In the genomic region with DNA sequence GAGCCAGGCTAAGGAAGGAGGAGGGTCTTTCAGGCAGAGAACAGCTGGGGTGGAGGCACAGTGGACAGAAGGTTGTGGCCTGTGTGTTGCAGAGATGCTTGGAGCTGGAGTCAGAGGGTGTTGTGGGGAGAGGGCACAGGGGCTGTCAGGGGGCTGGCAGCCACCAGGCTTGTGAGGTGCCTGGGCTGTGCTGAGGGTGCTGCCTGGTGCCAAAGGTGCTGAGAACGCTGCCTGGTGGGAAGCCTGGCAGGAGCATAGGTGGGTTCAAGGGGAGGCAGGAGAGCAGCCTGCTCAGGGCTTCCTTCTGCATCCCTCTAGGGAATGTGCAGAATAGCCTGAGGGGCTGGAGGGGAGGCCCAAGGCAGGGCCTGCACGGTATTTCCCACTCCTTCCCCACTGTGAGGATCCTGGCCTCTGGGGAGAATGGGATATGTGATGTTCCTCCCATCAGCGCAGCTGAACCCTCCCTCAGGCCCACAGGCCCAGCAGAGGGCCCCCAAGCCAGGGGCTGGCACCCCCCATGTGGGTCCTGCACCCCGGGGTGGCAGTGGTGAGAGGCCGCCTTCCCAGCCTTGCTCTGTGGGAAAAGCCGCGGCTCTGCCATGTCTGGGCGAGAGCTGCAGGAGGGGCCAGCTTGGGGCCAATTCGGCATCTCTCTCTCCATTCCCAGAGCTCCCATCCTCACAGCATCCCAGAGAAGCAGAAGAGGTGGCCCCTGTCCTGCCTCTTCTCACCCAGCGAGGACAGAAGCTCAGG, we compare ENCODE assay signal across 2 cellular contexts.
TF ChIP-seq lines count a peak whose summit lies in the region.

No MANE protein-coding gene starts in this region.

TF ChIP-seq in SK-N-SH, 30 proteins besides CTCF, POLR2A, EP300 and RAD21 (continued from another document):
- TF ChIP-seq GABPA (IDR thresholded peaks at IDR 0.05; ENCODE audit: low read depth) (no peak), SIN3A (IDR thresholded peaks at IDR 0.05; ENCODE audit: borderline replicate concordance, low read depth, low read length) (no peak), YY1 (IDR thresholded peaks at IDR 0.05; ENCODE audit: low read depth) (no peak)
- TF ChIP-seq, protein P1, sequence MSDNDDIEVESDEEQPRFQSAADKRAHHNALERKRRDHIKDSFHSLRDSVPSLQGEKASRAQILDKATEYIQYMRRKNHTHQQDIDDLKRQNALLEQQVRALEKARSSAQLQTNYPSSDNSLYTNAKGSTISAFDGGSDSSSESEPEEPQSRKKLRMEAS (IDR thresholded peaks at IDR 0.05; ENCODE audit: low read depth): no peak

TF ChIP-seq in SK-N-SH treated with all-trans-retinoic acid at 6 μM for 48 hours, 23 proteins besides CTCF, POLR2A, EP300 and RAD21 (continued from another document):
- TF ChIP-seq, protein P2, sequence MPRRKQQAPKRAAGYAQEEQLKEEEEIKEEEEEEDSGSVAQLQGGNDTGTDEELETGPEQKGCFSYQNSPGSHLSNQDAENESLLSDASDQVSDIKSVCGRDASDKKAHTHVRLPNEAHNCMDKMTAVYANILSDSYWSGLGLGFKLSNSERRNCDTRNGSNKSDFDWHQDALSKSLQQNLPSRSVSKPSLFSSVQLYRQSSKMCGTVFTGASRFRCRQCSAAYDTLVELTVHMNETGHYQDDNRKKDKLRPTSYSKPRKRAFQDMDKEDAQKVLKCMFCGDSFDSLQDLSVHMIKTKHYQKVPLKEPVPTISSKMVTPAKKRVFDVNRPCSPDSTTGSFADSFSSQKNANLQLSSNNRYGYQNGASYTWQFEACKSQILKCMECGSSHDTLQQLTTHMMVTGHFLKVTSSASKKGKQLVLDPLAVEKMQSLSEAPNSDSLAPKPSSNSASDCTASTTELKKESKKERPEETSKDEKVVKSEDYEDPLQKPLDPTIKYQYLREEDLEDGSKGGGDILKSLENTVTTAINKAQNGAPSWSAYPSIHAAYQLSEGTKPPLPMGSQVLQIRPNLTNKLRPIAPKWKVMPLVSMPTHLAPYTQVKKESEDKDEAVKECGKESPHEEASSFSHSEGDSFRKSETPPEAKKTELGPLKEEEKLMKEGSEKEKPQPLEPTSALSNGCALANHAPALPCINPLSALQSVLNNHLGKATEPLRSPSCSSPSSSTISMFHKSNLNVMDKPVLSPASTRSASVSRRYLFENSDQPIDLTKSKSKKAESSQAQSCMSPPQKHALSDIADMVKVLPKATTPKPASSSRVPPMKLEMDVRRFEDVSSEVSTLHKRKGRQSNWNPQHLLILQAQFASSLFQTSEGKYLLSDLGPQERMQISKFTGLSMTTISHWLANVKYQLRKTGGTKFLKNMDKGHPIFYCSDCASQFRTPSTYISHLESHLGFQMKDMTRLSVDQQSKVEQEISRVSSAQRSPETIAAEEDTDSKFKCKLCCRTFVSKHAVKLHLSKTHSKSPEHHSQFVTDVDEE (CRISPR knock-in tag; IDR thresholded peaks at IDR 0.05): no peak
- TF ChIP-seq RARB (CRISPR knock-in tag; IDR thresholded peaks at IDR 0.05) (no peak), GLIS3 (CRISPR knock-in tag; IDR thresholded peaks at IDR 0.05) (no peak), TOX (CRISPR knock-in tag; IDR thresholded peaks at IDR 0.05; ENCODE audit: borderline replicate concordance) (no peak)
- TF ChIP-seq, protein P3, sequence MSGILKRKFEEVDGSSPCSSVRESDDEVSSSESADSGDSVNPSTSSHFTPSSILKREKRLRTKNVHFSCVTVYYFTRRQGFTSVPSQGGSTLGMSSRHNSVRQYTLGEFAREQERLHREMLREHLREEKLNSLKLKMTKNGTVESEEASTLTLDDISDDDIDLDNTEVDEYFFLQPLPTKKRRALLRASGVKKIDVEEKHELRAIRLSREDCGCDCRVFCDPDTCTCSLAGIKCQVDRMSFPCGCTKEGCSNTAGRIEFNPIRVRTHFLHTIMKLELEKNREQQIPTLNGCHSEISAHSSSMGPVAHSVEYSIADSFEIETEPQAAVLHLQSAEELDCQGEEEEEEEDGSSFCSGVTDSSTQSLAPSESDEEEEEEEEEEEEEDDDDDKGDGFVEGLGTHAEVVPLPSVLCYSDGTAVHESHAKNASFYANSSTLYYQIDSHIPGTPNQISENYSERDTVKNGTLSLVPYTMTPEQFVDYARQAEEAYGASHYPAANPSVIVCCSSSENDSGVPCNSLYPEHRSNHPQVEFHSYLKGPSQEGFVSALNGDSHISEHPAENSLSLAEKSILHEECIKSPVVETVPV (CRISPR knock-in tag; IDR thresholded peaks at IDR 0.05): no peak
